10 cellular contexts compared by ENCODE assay signal in the genomic region with DNA sequence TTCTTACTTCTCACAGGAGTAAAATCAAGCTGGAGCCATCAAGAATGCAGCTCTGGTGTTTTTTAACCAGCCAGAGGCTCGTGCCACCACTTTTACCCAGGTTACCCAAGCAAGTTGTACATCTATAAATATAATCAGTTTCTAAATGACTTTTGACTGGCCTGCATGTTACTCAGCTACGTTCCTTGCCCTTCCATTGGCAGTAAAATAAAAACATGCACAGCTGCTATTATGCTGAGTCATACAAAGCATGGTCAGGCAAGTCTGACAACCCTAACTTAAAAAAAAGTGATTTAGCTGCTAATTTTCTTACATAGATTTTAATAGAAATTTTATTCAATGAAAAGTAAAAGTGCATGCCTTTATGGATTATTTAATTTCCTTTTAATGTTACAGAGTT.
DNase-seq lines count a peak whose midpoint lies in the region; ATAC-seq and TF ChIP-seq lines count a peak whose summit lies in the region.
"Had no signal": no experiment of that assay in that cellular context is flagged by ENCODE, and none has a peak within 500 bp of the region (broad histone marks: within the 10 kb centered on the region; RNA-seq: fewer than 3 reads in every experiment).

No MANE protein-coding gene starts in this region.

- no peak overlapping the region for H3K27ac Mint-ChIP-seq in stimulated activated effector memory CD8-positive, alpha-beta T cell treated with anti-CD3 and anti-CD28 coated beads, Interleukin-12 subunit alpha, Interleukin-12 subunit beta, amount 100 ng/mL, for 72 hours
- H3K27ac Mint-ChIP-seq: activated T-helper 1 cell treated with anti-CD3 and anti-CD28 coated beads, Interleukin-12 subunit alpha, Interleukin-12 subunit beta, Interleukin-2, Interleukin-4 antibody, amounts not matched to agents 30 ng/mL and 10 ng/mL and 1 ng/mL, durations not matched to agents 14 hours and 24 hours and 36 hours had no signal

- H3K4me1 ChIP-seq in esophagus muscularis mucosa = no peaks in the 10 kb centered on the region

- H3K9me3 Mint-ChIP-seq in stimulated activated effector memory CD8-positive, alpha-beta T cell treated with anti-CD3 and anti-CD28 coated beads, Interleukin-12 subunit alpha, Interleukin-12 subunit beta, amount 100 ng/mL, for 72 hours = no peaks in the 10 kb centered on the region
- H3K9me3 Mint-ChIP-seq: activated T-helper 1 cell treated with anti-CD3 and anti-CD28 coated beads, Interleukin-12 subunit alpha, Interleukin-12 subunit beta, Interleukin-2, Interleukin-4 antibody, amounts not matched to agents 30 ng/mL and 10 ng/mL and 1 ng/mL, durations not matched to agents 14 hours and 24 hours and 36 hours had no signal

- ATAC-seq in GM21390 (IDR thresholded peaks at IDR 0.05; ENCODE audit: unreplicated experiment) (peak; percentile 79), HG03558 (IDR thresholded peaks at IDR 0.05; ENCODE audit: extremely low read depth, unreplicated experiment) (peak; percentile 92)
- no peak for ATAC-seq in stimulated activated effector memory CD8-positive, alpha-beta T cell treated with anti-CD3 and anti-CD28 coated beads, Interleukin-12 subunit alpha, Interleukin-12 subunit beta, amount 100 ng/mL, for 72 hours

- DNase-seq in AG08396 (ENCODE audit: low spot score) (peak; percentile 37), epithelial cell of esophagus (ENCODE audit: low read depth) (peak; percentile 89), esophagus muscularis mucosa (ENCODE audit: extremely low spot score) (no peak), Kasumi-1 (lab: John Stamatoyannopoulos, UW) (no peak), COLO668 (lab: John Stamatoyannopoulos, UW; ENCODE audit: unreplicated experiment) (no peak)
- no peak for DNase-seq in stimulated activated effector memory CD8-positive, alpha-beta T cell treated with anti-CD3 and anti-CD28 coated beads, Interleukin-12 subunit alpha, Interleukin-12 subunit beta, amount 100 ng/mL, for 72 hours (ENCODE audit: low spot score in 2 of 2)
- DNase-seq: Calu3 had no signal

- TF ChIP-seq POLR2A in esophagus muscularis mucosa (IDR thresholded peaks at IDR 0.05; ENCODE audit: low read depth) = no peak

- WGBS in esophagus muscularis mucosa = 41% methylated on average over 2 of the region's 2 CpGs

- TF ChIP-seq EP300 in esophagus muscularis mucosa (IDR thresholded peaks at IDR 0.05) = no peak

- H3K4me3 ChIP-seq in epithelial cell of esophagus (ENCODE audit: low read length) = no peak overlapping the region
- no peak overlapping the region for H3K4me3 ChIP-seq in esophagus muscularis mucosa

- no peaks in the 10 kb centered on the region for H3K27me3 ChIP-seq in esophagus muscularis mucosa

- no peak overlapping the region for H3K4me3 Mint-ChIP-seq in stimulated activated effector memory CD8-positive, alpha-beta T cell treated with anti-CD3 and anti-CD28 coated beads, Interleukin-12 subunit alpha, Interleukin-12 subunit beta, amount 100 ng/mL, for 72 hours
- H3K4me3 Mint-ChIP-seq: activated T-helper 1 cell treated with anti-CD3 and anti-CD28 coated beads, Interleukin-12 subunit alpha, Interleukin-12 subunit beta, Interleukin-2, Interleukin-4 antibody, amounts not matched to agents 30 ng/mL and 10 ng/mL and 1 ng/mL, durations not matched to agents 14 hours and 24 hours and 36 hours had no signal

- intact Hi-C loops in esophagus muscularis mucosa (cut with DNase I) = no loop called here

- no peak overlapping the region for H3K27ac ChIP-seq in esophagus muscularis mucosa (replicated peaks in 1 of 4)

- H3K4me1 Mint-ChIP-seq in stimulated activated effector memory CD8-positive, alpha-beta T cell treated with anti-CD3 and anti-CD28 coated beads, Interleukin-12 subunit alpha, Interleukin-12 subunit beta, amount 100 ng/mL, for 72 hours = no peaks in the 10 kb centered on the region

- H3K9me3 ChIP-seq in esophagus muscularis mucosa = no peaks in the 10 kb centered on the region

- no peaks in the 10 kb centered on the region for H3K36me3 Mint-ChIP-seq in stimulated activated effector memory CD8-positive, alpha-beta T cell treated with anti-CD3 and anti-CD28 coated beads, Interleukin-12 subunit alpha, Interleukin-12 subunit beta, amount 100 ng/mL, for 72 hours

- TF ChIP-seq CTCF in epithelial cell of esophagus (IDR thresholded peaks at IDR 0.05; ENCODE audit: insufficient read depth, low read depth, low read length, missing control alignments) (no peak), esophagus muscularis mucosa (IDR thresholded peaks at IDR 0.05) (no peak)

- no peaks in the 10 kb centered on the region for H3K36me3 ChIP-seq in esophagus muscularis mucosa

Comparison
In these comparisons a context has a peak if more than half of its experiments do, and no peak if none do; other contexts are left out.
1. DNase-seq: peak in AG08396 (single experiment) and epithelial cell of esophagus (single experiment); none in esophagus muscularis mucosa (single experiment), Kasumi-1 (0 of 2), stimulated activated effector memory CD8-positive, alpha-beta T cell treated with anti-CD3 and anti-CD28 coated beads, Interleukin-12 subunit alpha, Interleukin-12 subunit beta, amount 100 ng/mL, for 72 hours (0 of 2) and COLO668 (single experiment).